ENCODE assay signal across 8 cellular contexts in genomic region chr19:47391510-47392223, GRCh38. TPM values are rescaled to one million over a fixed set of nuclear protein-coding genes. Genes with fewer than 3 reads are reported as not detected.
A peak's percentile ranks its signal among the peaks of the same experiment; 100 is the strongest.
DNase-seq lines count a peak whose midpoint lies in the region; ATAC-seq lines count a peak whose summit lies in the region.

No MANE protein-coding gene starts in this region.

- POLR2A ChIA-PET in activated CD4-positive, alpha-beta memory T cell treated with anti-CD3 and anti-CD28 coated beads for 36 hours (lab: Charles Lee) = interaction anchor here (1.2 kb wide), 1 partner anchor 43 kb away, joined by 3 read pairs; the partner anchor contains the start of gene DHX34

- H3K4me3 Mint-ChIP-seq in activated CD4-positive, alpha-beta memory T cell treated with anti-CD3 and anti-CD28 coated beads for 36 hours = no peak overlapping the region

- DNase-seq in AML-193 (lab: John Stamatoyannopoulos, UW) (peak; percentile 61 to 81), GOT3 (lab: John Stamatoyannopoulos, UW) (peak; percentile 21), NCI-H774 (lab: John Stamatoyannopoulos, UW) (peak; percentile 31), medulla oblongata (ENCODE audit: extremely low spot score) (peak; percentile 73)
- DNase-seq in activated CD4-positive, alpha-beta memory T cell treated with anti-CD3 and anti-CD28 coated beads for 36 hours = peak; percentile 87
- DNase-seq in effector CD8-positive, alpha-beta T cell (lab: John Stamatoyannopoulos, UW) = peak; percentile 64
- DNase-seq in stimulated activated CD8-positive, alpha-beta memory T cell treated with anti-CD3 and anti-CD28 coated beads, Interleukin-15, amount 100 ng/mL, for 4 hours (ENCODE audit: low read depth in 2 of 2) = peak; percentile 44 to 54

- peaks cover 5% of the 10 kb centered on the region for H3K27me3 Mint-ChIP-seq in activated CD4-positive, alpha-beta memory T cell treated with anti-CD3 and anti-CD28 coated beads for 36 hours

- no peaks in the 10 kb centered on the region for H3K9me3 Mint-ChIP-seq in activated CD4-positive, alpha-beta memory T cell treated with anti-CD3 and anti-CD28 coated beads for 36 hours

- no peaks in the 10 kb centered on the region for H3K36me3 Mint-ChIP-seq in activated CD4-positive, alpha-beta memory T cell treated with anti-CD3 and anti-CD28 coated beads for 36 hours

- intact Hi-C loops in activated CD4-positive, alpha-beta memory T cell treated with anti-CD3 and anti-CD28 coated beads for 36 hours (cut with micrococcal nuclease) = loop anchor here (1.0 kb wide), 1 partner anchor 95 kb away; no protein-coding TSS in a partner anchor

- CTCF ChIA-PET in activated CD4-positive, alpha-beta memory T cell treated with anti-CD3 and anti-CD28 coated beads for 36 hours (lab: Charles Lee) = interaction anchor here (0.7 to 3.7 kb wide), 27 partner anchors 9 to 379 kb away, joined by 3 to 89 read pairs (median 5); partner anchors contain the start of genes DHX34 and INAFM1

- H3K27ac Mint-ChIP-seq in activated CD4-positive, alpha-beta memory T cell treated with anti-CD3 and anti-CD28 coated beads for 36 hours = no peak overlapping the region

- H3K4me1 Mint-ChIP-seq in activated CD4-positive, alpha-beta memory T cell treated with anti-CD3 and anti-CD28 coated beads for 36 hours (ENCODE audit: low read depth) = no peaks in the 10 kb centered on the region

- no peak for ATAC-seq in GM19035 (IDR thresholded peaks at IDR 0.05; ENCODE audit: unreplicated experiment)

RNA-seq across cellular contexts. Expression of gene MEIS3, which starts 27.7 kb away (rescaled TPM):
- under 1 TPM; 0.26 to 0.63 TPM for total RNA-seq in activated CD4-positive, alpha-beta memory T cell treated with anti-CD3 and anti-CD28 coated beads for 36 hours

RNA-seq across cellular contexts. Expression of gene DHX34, which starts 42.6 kb away (rescaled TPM):
- total RNA-seq in activated CD4-positive, alpha-beta memory T cell treated with anti-CD3 and anti-CD28 coated beads for 36 hours = 10 to 100 TPM; 12.7 to 15.7 TPM

RNA-seq across cellular contexts. Expression of gene C5AR2, which starts 59.7 kb away (rescaled TPM):
- total RNA-seq in activated CD4-positive, alpha-beta memory T cell treated with anti-CD3 and anti-CD28 coated beads for 36 hours = under 1 TPM; 0.05 to 0.07 TPM

Comparison
In these comparisons a context has a peak if more than half of its experiments do, and no peak if none do; other contexts are left out.
1. DNase-seq: peak in every context shown above with its lines; median percentile 87 in activated CD4-positive, alpha-beta memory T cell treated with anti-CD3 and anti-CD28 coated beads for 36 hours; 73 in medulla oblongata; 71 in AML-193; 64 in effector CD8-positive, alpha-beta T cell; 49 in stimulated activated CD8-positive, alpha-beta memory T cell treated with anti-CD3 and anti-CD28 coated beads, Interleukin-15, amount 100 ng/mL, for 4 hours; 31 in NCI-H774; 21 in GOT3.